1 cellular context compared by ENCODE assay signal in the genomic region with DNA sequence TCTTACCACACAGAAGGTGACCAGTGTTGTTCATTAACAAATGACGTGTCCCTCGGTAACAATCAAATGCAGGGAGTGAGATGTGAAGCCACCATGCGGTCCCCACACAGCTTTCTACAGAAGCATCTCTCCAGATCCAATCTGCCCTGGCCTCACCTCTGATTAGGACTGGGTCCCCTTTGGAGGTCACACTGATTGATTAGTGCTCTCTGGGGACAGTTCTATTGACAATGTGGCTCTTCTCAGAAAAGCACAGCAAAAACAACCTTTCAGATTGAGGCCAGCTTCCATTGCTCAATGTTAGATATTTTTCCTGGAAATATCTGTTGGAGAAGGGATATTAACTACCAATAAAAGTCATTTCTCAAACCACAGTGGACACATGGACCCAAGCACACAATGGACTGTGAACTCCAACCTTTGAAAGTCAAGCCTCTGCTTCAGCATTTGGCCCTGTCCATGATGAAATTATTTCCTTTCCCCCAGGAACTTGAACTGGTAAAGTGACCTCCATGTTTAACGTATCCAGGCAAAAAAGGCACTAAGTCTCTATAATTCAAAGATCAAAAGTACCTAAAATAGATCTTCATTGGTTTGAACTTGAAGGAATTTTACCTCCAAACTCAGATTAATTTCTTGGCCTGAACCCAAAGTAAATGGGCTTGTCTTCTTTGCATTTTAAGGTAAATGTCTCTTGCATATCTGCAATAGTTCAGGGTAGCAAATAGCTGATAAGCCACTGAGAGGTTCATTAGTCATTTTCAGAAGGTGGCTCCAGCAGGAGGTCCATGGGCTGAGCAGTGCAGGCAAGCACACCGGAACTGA.
TF ChIP-seq lines count a peak whose summit lies in the region.

No MANE protein-coding gene starts in this region.

TF ChIP-seq in HepG2, 621 proteins besides CTCF, POLR2A, EP300 and RAD21 (continued from another document and continues in another):
- TF ChIP-seq, protein P1, sequence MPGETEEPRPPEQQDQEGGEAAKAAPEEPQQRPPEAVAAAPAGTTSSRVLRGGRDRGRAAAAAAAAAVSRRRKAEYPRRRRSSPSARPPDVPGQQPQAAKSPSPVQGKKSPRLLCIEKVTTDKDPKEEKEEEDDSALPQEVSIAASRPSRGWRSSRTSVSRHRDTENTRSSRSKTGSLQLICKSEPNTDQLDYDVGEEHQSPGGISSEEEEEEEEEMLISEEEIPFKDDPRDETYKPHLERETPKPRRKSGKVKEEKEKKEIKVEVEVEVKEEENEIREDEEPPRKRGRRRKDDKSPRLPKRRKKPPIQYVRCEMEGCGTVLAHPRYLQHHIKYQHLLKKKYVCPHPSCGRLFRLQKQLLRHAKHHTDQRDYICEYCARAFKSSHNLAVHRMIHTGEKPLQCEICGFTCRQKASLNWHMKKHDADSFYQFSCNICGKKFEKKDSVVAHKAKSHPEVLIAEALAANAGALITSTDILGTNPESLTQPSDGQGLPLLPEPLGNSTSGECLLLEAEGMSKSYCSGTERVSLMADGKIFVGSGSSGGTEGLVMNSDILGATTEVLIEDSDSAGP (CRISPR knock-in tag; IDR thresholded peaks at IDR 0.05; ENCODE audit: borderline replicate concordance), result no peak
- no peak for TF ChIP-seq ATF7 (IDR thresholded peaks at IDR 0.05)
- no peak for TF ChIP-seq ATF7 (CRISPR knock-in tag; IDR thresholded peaks at IDR 0.05)
- no peak for TF ChIP-seq ZNF749 (CRISPR knock-in tag; IDR thresholded peaks at IDR 0.05; ENCODE audit: borderline replicate concordance)
- no peak for TF ChIP-seq HNRNPUL1 (IDR thresholded peaks at IDR 0.05; ENCODE audit: low read depth, low read length)
- no peak for TF ChIP-seq KAT2B (IDR thresholded peaks at IDR 0.05; ENCODE audit: borderline replicate concordance, low read depth, low read length)
- TF ChIP-seq, protein P2, sequence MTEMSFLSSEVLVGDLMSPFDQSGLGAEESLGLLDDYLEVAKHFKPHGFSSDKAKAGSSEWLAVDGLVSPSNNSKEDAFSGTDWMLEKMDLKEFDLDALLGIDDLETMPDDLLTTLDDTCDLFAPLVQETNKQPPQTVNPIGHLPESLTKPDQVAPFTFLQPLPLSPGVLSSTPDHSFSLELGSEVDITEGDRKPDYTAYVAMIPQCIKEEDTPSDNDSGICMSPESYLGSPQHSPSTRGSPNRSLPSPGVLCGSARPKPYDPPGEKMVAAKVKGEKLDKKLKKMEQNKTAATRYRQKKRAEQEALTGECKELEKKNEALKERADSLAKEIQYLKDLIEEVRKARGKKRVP (CRISPR knock-in tag; IDR thresholded peaks at IDR 0.05), result peak in 1 of 2 experiments; percentile 49; a peak in 1 of 4 replicates
- TF ChIP-seq ZBTB42 (CRISPR knock-in tag; IDR thresholded peaks at IDR 0.05), result no peak
- TF ChIP-seq LCORL (IDR thresholded peaks at IDR 0.05), result no peak
- peak; percentile 40; the same call in 1 of the 2 replicates for TF ChIP-seq LCORL (CRISPR knock-in tag; IDR thresholded peaks at IDR 0.05)
- TF ChIP-seq, protein P3, sequence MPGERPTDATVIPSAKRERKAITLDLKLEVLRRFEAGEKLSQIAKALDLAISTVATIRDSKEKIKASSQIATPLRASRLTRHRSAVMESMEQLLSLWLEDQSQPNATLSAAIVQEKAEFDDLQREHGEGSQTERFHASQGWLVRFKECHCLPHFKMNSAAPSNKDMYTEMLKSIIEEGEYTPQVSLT (CRISPR knock-in tag; IDR thresholded peaks at IDR 0.05; ENCODE audit: borderline replicate concordance, low read depth), result no peak
- TF ChIP-seq ZNF674 (CRISPR knock-in tag; IDR thresholded peaks at IDR 0.05; ENCODE audit: low read depth), result no peak
- no peak for TF ChIP-seq NFE2L2 (IDR thresholded peaks at IDR 0.05; ENCODE audit: low read length)
- TF ChIP-seq, protein P4, sequence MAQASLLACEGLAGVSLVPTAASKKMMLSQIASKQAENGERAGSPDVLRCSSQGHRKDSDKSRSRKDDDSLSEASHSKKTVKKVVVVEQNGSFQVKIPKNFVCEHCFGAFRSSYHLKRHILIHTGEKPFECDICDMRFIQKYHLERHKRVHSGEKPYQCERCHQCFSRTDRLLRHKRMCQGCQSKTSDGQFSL (CRISPR knock-in tag; IDR thresholded peaks at IDR 0.05), result no peak
- TF ChIP-seq, protein P5, sequence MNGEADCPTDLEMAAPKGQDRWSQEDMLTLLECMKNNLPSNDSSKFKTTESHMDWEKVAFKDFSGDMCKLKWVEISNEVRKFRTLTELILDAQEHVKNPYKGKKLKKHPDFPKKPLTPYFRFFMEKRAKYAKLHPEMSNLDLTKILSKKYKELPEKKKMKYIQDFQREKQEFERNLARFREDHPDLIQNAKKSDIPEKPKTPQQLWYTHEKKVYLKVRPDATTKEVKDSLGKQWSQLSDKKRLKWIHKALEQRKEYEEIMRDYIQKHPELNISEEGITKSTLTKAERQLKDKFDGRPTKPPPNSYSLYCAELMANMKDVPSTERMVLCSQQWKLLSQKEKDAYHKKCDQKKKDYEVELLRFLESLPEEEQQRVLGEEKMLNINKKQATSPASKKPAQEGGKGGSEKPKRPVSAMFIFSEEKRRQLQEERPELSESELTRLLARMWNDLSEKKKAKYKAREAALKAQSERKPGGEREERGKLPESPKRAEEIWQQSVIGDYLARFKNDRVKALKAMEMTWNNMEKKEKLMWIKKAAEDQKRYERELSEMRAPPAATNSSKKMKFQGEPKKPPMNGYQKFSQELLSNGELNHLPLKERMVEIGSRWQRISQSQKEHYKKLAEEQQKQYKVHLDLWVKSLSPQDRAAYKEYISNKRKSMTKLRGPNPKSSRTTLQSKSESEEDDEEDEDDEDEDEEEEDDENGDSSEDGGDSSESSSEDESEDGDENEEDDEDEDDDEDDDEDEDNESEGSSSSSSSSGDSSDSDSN (CRISPR knock-in tag; IDR thresholded peaks at IDR 0.05), result 0 out of 2 replicates have a peak, but pooled peaks have one; percentile 2
- TF ChIP-seq, protein P6, sequence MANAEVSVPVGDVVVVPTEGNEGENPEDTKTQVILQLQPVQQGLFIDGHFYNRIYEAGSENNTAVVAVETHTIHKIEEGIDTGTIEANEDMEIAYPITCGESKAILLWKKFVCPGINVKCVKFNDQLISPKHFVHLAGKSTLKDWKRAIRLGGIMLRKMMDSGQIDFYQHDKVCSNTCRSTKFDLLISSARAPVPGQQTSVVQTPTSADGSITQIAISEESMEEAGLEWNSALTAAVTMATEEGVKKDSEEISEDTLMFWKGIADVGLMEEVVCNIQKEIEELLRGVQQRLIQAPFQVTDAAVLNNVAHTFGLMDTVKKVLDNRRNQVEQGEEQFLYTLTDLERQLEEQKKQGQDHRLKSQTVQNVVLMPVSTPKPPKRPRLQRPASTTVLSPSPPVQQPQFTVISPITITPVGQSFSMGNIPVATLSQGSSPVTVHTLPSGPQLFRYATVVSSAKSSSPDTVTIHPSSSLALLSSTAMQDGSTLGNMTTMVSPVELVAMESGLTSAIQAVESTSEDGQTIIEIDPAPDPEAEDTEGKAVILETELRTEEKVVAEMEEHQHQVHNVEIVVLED (CRISPR knock-in tag; IDR thresholded peaks at IDR 0.05; ENCODE audit: borderline replicate concordance), result no peak
- no peak for TF ChIP-seq ZNF839 (CRISPR knock-in tag; IDR thresholded peaks at IDR 0.05; ENCODE audit: borderline replicate concordance)
- TF ChIP-seq ZNF138 (CRISPR knock-in tag; IDR thresholded peaks at IDR 0.05; ENCODE audit: low read depth), result no peak
- TF ChIP-seq, protein P7, sequence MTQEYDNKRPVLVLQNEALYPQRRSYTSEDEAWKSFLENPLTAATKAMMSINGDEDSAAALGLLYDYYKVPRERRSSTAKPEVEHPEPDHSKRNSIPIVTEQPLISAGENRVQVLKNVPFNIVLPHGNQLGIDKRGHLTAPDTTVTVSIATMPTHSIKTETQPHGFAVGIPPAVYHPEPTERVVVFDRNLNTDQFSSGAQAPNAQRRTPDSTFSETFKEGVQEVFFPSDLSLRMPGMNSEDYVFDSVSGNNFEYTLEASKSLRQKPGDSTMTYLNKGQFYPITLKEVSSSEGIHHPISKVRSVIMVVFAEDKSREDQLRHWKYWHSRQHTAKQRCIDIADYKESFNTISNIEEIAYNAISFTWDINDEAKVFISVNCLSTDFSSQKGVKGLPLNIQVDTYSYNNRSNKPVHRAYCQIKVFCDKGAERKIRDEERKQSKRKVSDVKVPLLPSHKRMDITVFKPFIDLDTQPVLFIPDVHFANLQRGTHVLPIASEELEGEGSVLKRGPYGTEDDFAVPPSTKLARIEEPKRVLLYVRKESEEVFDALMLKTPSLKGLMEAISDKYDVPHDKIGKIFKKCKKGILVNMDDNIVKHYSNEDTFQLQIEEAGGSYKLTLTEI (CRISPR knock-in tag; conservative IDR thresholded peaks at IDR 0.05), result no peak
- TF ChIP-seq ZNF124 (CRISPR knock-in tag; IDR thresholded peaks at IDR 0.05), result no peak
- TF ChIP-seq GTF2F1 (IDR thresholded peaks at IDR 0.05; ENCODE audit: low read length), result no peak
- TF ChIP-seq NFE2L1 (CRISPR knock-in tag; IDR thresholded peaks at IDR 0.05; ENCODE audit: borderline replicate concordance), result no peak
- peak; percentile 20; the same call in 1 of the 2 replicates for TF ChIP-seq MEIS2 (CRISPR knock-in tag; IDR thresholded peaks at IDR 0.05)
- TF ChIP-seq PCBP2 (optimal IDR thresholded peaks at IDR 0.05; ENCODE audit: low read depth, low read length, poor library complexity, severe bottlenecking), result no peak
- TF ChIP-seq, protein P8, sequence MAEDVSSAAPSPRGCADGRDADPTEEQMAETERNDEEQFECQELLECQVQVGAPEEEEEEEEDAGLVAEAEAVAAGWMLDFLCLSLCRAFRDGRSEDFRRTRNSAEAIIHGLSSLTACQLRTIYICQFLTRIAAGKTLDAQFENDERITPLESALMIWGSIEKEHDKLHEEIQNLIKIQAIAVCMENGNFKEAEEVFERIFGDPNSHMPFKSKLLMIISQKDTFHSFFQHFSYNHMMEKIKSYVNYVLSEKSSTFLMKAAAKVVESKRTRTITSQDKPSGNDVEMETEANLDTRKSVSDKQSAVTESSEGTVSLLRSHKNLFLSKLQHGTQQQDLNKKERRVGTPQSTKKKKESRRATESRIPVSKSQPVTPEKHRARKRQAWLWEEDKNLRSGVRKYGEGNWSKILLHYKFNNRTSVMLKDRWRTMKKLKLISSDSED (CRISPR knock-in tag; IDR thresholded peaks at IDR 0.05), result no peak
- TF ChIP-seq, protein P9, sequence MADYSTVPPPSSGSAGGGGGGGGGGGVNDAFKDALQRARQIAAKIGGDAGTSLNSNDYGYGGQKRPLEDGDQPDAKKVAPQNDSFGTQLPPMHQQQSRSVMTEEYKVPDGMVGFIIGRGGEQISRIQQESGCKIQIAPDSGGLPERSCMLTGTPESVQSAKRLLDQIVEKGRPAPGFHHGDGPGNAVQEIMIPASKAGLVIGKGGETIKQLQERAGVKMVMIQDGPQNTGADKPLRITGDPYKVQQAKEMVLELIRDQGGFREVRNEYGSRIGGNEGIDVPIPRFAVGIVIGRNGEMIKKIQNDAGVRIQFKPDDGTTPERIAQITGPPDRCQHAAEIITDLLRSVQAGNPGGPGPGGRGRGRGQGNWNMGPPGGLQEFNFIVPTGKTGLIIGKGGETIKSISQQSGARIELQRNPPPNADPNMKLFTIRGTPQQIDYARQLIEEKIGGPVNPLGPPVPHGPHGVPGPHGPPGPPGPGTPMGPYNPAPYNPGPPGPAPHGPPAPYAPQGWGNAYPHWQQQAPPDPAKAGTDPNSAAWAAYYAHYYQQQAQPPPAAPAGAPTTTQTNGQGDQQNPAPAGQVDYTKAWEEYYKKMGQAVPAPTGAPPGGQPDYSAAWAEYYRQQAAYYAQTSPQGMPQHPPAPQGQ (CRISPR knock-in tag; IDR thresholded peaks at IDR 0.05; ENCODE audit: borderline replicate concordance), result no peak
- no peak for TF ChIP-seq U2AF2 (IDR thresholded peaks at IDR 0.05; ENCODE audit: low read depth, low read length)
- TF ChIP-seq JARID2 (CRISPR knock-in tag; IDR thresholded peaks at IDR 0.05; ENCODE audit: insufficient replicate concordance), result no peak
- TF ChIP-seq ZNF460 (CRISPR knock-in tag; IDR thresholded peaks at IDR 0.05; ENCODE audit: borderline replicate concordance), result no peak
- TF ChIP-seq, protein P10, sequence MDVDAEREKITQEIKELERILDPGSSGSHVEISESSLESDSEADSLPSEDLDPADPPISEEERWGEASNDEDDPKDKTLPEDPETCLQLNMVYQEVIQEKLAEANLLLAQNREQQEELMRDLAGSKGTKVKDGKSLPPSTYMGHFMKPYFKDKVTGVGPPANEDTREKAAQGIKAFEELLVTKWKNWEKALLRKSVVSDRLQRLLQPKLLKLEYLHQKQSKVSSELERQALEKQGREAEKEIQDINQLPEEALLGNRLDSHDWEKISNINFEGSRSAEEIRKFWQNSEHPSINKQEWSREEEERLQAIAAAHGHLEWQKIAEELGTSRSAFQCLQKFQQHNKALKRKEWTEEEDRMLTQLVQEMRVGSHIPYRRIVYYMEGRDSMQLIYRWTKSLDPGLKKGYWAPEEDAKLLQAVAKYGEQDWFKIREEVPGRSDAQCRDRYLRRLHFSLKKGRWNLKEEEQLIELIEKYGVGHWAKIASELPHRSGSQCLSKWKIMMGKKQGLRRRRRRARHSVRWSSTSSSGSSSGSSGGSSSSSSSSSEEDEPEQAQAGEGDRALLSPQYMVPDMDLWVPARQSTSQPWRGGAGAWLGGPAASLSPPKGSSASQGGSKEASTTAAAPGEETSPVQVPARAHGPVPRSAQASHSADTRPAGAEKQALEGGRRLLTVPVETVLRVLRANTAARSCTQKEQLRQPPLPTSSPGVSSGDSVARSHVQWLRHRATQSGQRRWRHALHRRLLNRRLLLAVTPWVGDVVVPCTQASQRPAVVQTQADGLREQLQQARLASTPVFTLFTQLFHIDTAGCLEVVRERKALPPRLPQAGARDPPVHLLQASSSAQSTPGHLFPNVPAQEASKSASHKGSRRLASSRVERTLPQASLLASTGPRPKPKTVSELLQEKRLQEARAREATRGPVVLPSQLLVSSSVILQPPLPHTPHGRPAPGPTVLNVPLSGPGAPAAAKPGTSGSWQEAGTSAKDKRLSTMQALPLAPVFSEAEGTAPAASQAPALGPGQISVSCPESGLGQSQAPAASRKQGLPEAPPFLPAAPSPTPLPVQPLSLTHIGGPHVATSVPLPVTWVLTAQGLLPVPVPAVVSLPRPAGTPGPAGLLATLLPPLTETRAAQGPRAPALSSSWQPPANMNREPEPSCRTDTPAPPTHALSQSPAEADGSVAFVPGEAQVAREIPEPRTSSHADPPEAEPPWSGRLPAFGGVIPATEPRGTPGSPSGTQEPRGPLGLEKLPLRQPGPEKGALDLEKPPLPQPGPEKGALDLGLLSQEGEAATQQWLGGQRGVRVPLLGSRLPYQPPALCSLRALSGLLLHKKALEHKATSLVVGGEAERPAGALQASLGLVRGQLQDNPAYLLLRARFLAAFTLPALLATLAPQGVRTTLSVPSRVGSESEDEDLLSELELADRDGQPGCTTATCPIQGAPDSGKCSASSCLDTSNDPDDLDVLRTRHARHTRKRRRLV (CRISPR knock-in tag; IDR thresholded peaks at IDR 0.05), result no peak
- no peak for TF ChIP-seq GATAD1 (CRISPR knock-in tag; IDR thresholded peaks at IDR 0.05)
